ENCODE assay signal across 8 cellular contexts in genomic region chr11:17208257-17208999, GRCh38. TPM values are rescaled to one million over a fixed set of nuclear protein-coding genes. Genes with fewer than 3 reads are reported as not detected.
DNase-seq lines count a peak whose midpoint lies in the region; ATAC-seq, FAIRE-seq and TF ChIP-seq lines count a peak whose summit lies in the region.

No MANE protein-coding gene starts in this region.

- DNase-seq in activated T-cell treated with anti-CD3 and anti-CD28 coated beads for 24 hours (ENCODE audit: low read depth) (peak; percentile 15), NCI-H1092 treated with DMSO at 0.1 percent for 48 hours (lab: John Stamatoyannopoulos, UW) (peak; percentile 85), SW480 (ENCODE audit: low spot score) (peak; percentile 92), spleen (no peak)
- DNase-seq in activated T-cell treated with anti-CD3 and anti-CD28 coated beads, Interleukin-2, amount 50 U/mL, for 1 hour = no peak
- DNase-seq in central memory CD8-positive, alpha-beta T cell (ENCODE audit: low spot score in 2 of 2) = peak in 1 of 2 donors; percentile 18

- no peaks in the 10 kb centered on the region for H3K9me3 ChIP-seq in spleen

- H3K27ac ChIP-seq in spleen = peak overlapping the region; percentile 78 to 98 (median 94)

- TF ChIP-seq POLR2A in spleen (IDR thresholded peaks at IDR 0.05) = no peak

- peak; percentile 59 for ATAC-seq in HG02642 (IDR thresholded peaks at IDR 0.05; ENCODE audit: poor library complexity, unreplicated experiment)
- ATAC-seq in central memory CD8-positive, alpha-beta T cell (replicated peaks; ENCODE audit: extremely low read depth, poor library complexity, severe bottlenecking) = peak; percentile 61

- no peaks in the 10 kb centered on the region for H3K27me3 ChIP-seq in spleen (replicated peaks in 1 of 7)

- H3K4me3 ChIP-seq in spleen = peak overlapping the region; percentile 60 to 95 (median 78)

- no peaks in the 10 kb centered on the region for H3K27me3 Mint-ChIP-seq in central memory CD8-positive, alpha-beta T cell

- peak overlapping the region; percentile 97 for H3K27ac Mint-ChIP-seq in central memory CD8-positive, alpha-beta T cell (ENCODE audit: low read depth)

- peaks cover 9% of the 10 kb centered on the region for H3K36me3 Mint-ChIP-seq in central memory CD8-positive, alpha-beta T cell (ENCODE audit: insufficient read depth)

- peaks cover 9 to 71% (median 43%) of the 10 kb centered on the region in 6 donors for H3K4me1 ChIP-seq in spleen

- H3K9me3 Mint-ChIP-seq in central memory CD8-positive, alpha-beta T cell = no peaks in the 10 kb centered on the region

- peaks cover 0 to 12% (median 0%) of the 10 kb centered on the region in 6 donors for H3K36me3 ChIP-seq in spleen

- FAIRE-seq in islet of Langerhans (lab: Jason Lieb, UNC) = peak; percentile 92

- no peak for TF ChIP-seq CTCF in spleen (IDR thresholded peaks at IDR 0.05 in 8 of 11, conservative IDR thresholded peaks at IDR 0.05 in 3 of 11)

- WGBS in spleen, 5 donors = 2 to 3% (median 3%) methylated on average over 24 to 26 of the region's 26 CpGs

- H3K4me1 Mint-ChIP-seq in central memory CD8-positive, alpha-beta T cell = peaks cover 38% of the 10 kb centered on the region

- intact Hi-C loops in spleen (cut with DNase I; ENCODE audit: low total_unique reads) = loop anchor here (10.0 kb wide), 1 partner anchor 124 kb away; no protein-coding TSS in a partner anchor

- peak overlapping the region; percentile 97 for H3K4me3 Mint-ChIP-seq in central memory CD8-positive, alpha-beta T cell

RNA-seq across cellular contexts. Expression of gene PIK3C2A, which starts 0.6 kb away (rescaled TPM):
- total RNA-seq in spleen = 10 to 100 TPM; 45.2 to 79.3 (median 69.8) TPM
- polyA plus RNA-seq in spleen = 1 to 10 TPM; 6.1 to 8.9 (median 6.1) TPM

Comparison
In these comparisons a context has a peak if more than half of its experiments do, and no peak if none do; other contexts are left out.
1. DNase-seq: peak in activated T-cell treated with anti-CD3 and anti-CD28 coated beads for 24 hours (single experiment), NCI-H1092 treated with DMSO at 0.1 percent for 48 hours (single experiment) and SW480 (single experiment); none in activated T-cell treated with anti-CD3 and anti-CD28 coated beads, Interleukin-2, amount 50 U/mL, for 1 hour (single experiment) and spleen (single experiment).